35 cellular contexts compared by ENCODE assay signal in the genomic region with DNA sequence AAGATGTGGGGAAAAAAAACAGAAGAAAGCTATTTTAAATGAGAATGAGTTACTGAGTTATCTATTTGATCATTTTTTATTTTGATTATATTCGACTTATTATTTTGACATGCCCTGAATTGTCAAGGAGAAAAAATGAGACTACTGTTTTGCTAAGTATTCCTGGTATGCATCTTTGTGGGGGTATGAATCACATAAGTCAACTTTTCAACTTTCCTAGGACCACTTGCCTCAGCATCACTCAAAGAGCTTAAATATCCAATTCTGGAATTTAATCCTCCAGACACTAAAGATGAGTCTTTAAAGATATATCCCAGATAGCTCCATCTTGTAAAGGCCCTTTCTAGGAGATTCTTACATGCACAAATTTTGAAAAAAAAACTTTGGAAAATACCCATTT.
"Had no signal": no experiment of that assay in that cellular context is flagged by ENCODE, and none has a peak within 500 bp of the region (broad histone marks: within the 10 kb centered on the region; RNA-seq: fewer than 3 reads in every experiment).

No MANE protein-coding gene starts in this region.

- H3K4me1 ChIP-seq: adrenal gland, breast epithelium, foreskin keratinocyte, gastrocnemius medialis, heart left ventricle had no signal

- H3K4me3 ChIP-seq: adrenal gland, breast epithelium, cardiac muscle cell, coronary artery, dorsolateral prefrontal cortex, gastrocnemius medialis, heart left ventricle had no signal

- DNase-seq: activated CD4-positive, alpha-beta memory T cell treated with anti-CD3 and anti-CD28 coated beads for 36 hours; activated CD4-positive, alpha-beta T cell treated with anti-CD3 and anti-CD28 coated beads for 36 hours; activated CD4-positive, alpha-beta T cell treated with anti-CD3 and anti-CD28 coated beads, Interleukin-2, amount 10 ng/mL, durations not matched to agents 24 days and 14 days; activated CD4-positive, CD25-positive, alpha-beta regulatory T cell; activated CD4-positive, CD25-positive, alpha-beta regulatory T cell treated with anti-CD3 and anti-CD28 coated beads, Interleukin-2, amount 50 U/mL, for 72 hours; activated CD8-positive, alpha-beta memory T cell treated with anti-CD3 and anti-CD28 coated beads, Interleukin-2, amount 10 ng/mL, durations not matched to agents 7 days and 5 days; activated CD8-positive, alpha-beta memory T cell treated with anti-CD3 and anti-CD28 coated beads, Interleukin-2, amount 50 U/mL, for 4 hours; activated CD8-positive, alpha-beta T cell treated with anti-CD3 and anti-CD28 coated beads, Interleukin-2, amount 10 ng/mL, durations not matched to agents 7 days and 5 days; activated effector memory CD4-positive, alpha-beta T cell treated with anti-CD3 and anti-CD28 coated beads, Interleukin-2, amount 50 U/mL, for 16 hours; activated naive CD4-positive, alpha-beta T cell treated with anti-CD3 and anti-CD28 coated beads for 36 hours; activated naive CD8-positive, alpha-beta T cell treated with anti-CD3 and anti-CD28 coated beads for 36 hours; activated naive CD8-positive, alpha-beta T cell treated with anti-CD3 and anti-CD28 coated beads, Interleukin-2, amount 50 U/mL, for 24 hours; activated T-cell treated with anti-CD3 and anti-CD28 coated beads, Interleukin-2, amount 50 U/mL, for 1 hour; activated T-cell treated with anti-CD3 and anti-CD28 coated beads, Interleukin-2, amount 50 U/mL, for 48 hours; adrenal gland; amygdala; aorta; central memory CD4-positive, alpha-beta T cell; dorsolateral prefrontal cortex; effector memory CD4-positive, alpha-beta T cell; endodermal cell; foreskin keratinocyte; gastrocnemius medialis; glutamatergic neuron; heart left ventricle; T-helper 2 cell had no signal

- H3K9me3 Mint-ChIP-seq: activated CD4-positive, alpha-beta memory T cell treated with anti-CD3 and anti-CD28 coated beads for 36 hours; activated CD4-positive, alpha-beta T cell treated with anti-CD3 and anti-CD28 coated beads, Interleukin-2, amount 10 ng/mL, durations not matched to agents 24 days and 14 days; activated naive CD4-positive, alpha-beta T cell treated with anti-CD3 and anti-CD28 coated beads for 36 hours; activated naive CD4-positive, alpha-beta T cell treated with anti-CD3 and anti-CD28 coated beads, Interleukin-2, amount 50 U/mL, for 24 hours; activated naive CD8-positive, alpha-beta T cell treated with anti-CD3 and anti-CD28 coated beads for 36 hours; activated naive CD8-positive, alpha-beta T cell treated with anti-CD3 and anti-CD28 coated beads, Interleukin-2, amount 50 U/mL, for 24 hours; activated T-helper 1 cell treated with anti-CD3 and anti-CD28 coated beads, Interleukin-12 subunit alpha, Interleukin-12 subunit beta, Interleukin-2, Interleukin-4 antibody, amounts not matched to agents 30 ng/mL and 10 ng/mL and 1 ng/mL, durations not matched to agents 14 hours and 24 hours and 36 hours; activated T-helper 2 cell treated with anti-CD3 and anti-CD28 coated beads, Interferon-gamma antibody, Interleukin-2, Interleukin-4, amounts not matched to agents 10 μg/mL and 5 μg/mL and 100 μg/mL, durations not matched to agents 14 hours and 24 hours and 36 hours; endodermal cell had no signal

- H3K36me3 ChIP-seq: adrenal gland, breast epithelium, cardiac muscle cell, gastrocnemius medialis, heart left ventricle had no signal

- H3K27ac Mint-ChIP-seq: activated CD4-positive, alpha-beta memory T cell treated with anti-CD3 and anti-CD28 coated beads for 36 hours; activated CD4-positive, alpha-beta T cell treated with anti-CD3 and anti-CD28 coated beads for 36 hours; activated CD4-positive, alpha-beta T cell treated with anti-CD3 and anti-CD28 coated beads, Interleukin-2, amount 10 ng/mL, durations not matched to agents 24 days and 14 days; activated CD8-positive, alpha-beta memory T cell treated with anti-CD3 and anti-CD28 coated beads, Interleukin-2, amount 10 ng/mL, durations not matched to agents 7 days and 5 days; activated CD8-positive, alpha-beta T cell treated with anti-CD3 and anti-CD28 coated beads, Interleukin-2, amount 10 ng/mL, durations not matched to agents 7 days and 5 days; activated naive CD4-positive, alpha-beta T cell treated with anti-CD3 and anti-CD28 coated beads for 36 hours; activated naive CD4-positive, alpha-beta T cell treated with anti-CD3 and anti-CD28 coated beads, Interleukin-2, amount 50 U/mL, for 24 hours; activated naive CD8-positive, alpha-beta T cell treated with anti-CD3 and anti-CD28 coated beads for 36 hours; activated naive CD8-positive, alpha-beta T cell treated with anti-CD3 and anti-CD28 coated beads, Interleukin-2, amount 50 U/mL, for 24 hours; activated T-helper 1 cell treated with anti-CD3 and anti-CD28 coated beads, Interleukin-12 subunit alpha, Interleukin-12 subunit beta, Interleukin-2, Interleukin-4 antibody, amounts not matched to agents 30 ng/mL and 10 ng/mL and 1 ng/mL, durations not matched to agents 14 hours and 24 hours and 36 hours; activated T-helper 2 cell treated with anti-CD3 and anti-CD28 coated beads, Interferon-gamma antibody, Interleukin-2, Interleukin-4, amounts not matched to agents 10 μg/mL and 5 μg/mL and 100 μg/mL, durations not matched to agents 14 hours and 24 hours and 36 hours; brain; dendritic cell treated with granulocyte-macrophage colony-stimulating factor and Interleukin-4, amounts not matched to agents 40 ng/mL and 50 ng/mL, for 4 days; endodermal cell had no signal

- H3K4me1 Mint-ChIP-seq: activated CD4-positive, alpha-beta T cell treated with anti-CD3 and anti-CD28 coated beads for 36 hours; activated CD4-positive, alpha-beta T cell treated with anti-CD3 and anti-CD28 coated beads, Interleukin-2, amount 10 ng/mL, durations not matched to agents 24 days and 14 days; activated CD8-positive, alpha-beta memory T cell treated with anti-CD3 and anti-CD28 coated beads, Interleukin-2, amount 10 ng/mL, durations not matched to agents 7 days and 5 days; activated naive CD4-positive, alpha-beta T cell treated with anti-CD3 and anti-CD28 coated beads, Interleukin-2, amount 50 U/mL, for 24 hours; activated naive CD8-positive, alpha-beta T cell treated with anti-CD3 and anti-CD28 coated beads for 36 hours; activated naive CD8-positive, alpha-beta T cell treated with anti-CD3 and anti-CD28 coated beads, Interleukin-2, amount 50 U/mL, for 24 hours; endodermal cell had no signal

- H3K36me3 Mint-ChIP-seq: activated CD4-positive, alpha-beta memory T cell treated with anti-CD3 and anti-CD28 coated beads for 36 hours; activated CD8-positive, alpha-beta memory T cell treated with anti-CD3 and anti-CD28 coated beads, Interleukin-2, amount 10 ng/mL, durations not matched to agents 7 days and 5 days; activated naive CD4-positive, alpha-beta T cell treated with anti-CD3 and anti-CD28 coated beads, Interleukin-2, amount 50 U/mL, for 24 hours; activated naive CD8-positive, alpha-beta T cell treated with anti-CD3 and anti-CD28 coated beads for 36 hours; brain had no signal

- H3K4me3 Mint-ChIP-seq: activated CD4-positive, alpha-beta memory T cell treated with anti-CD3 and anti-CD28 coated beads for 36 hours; activated CD4-positive, alpha-beta T cell treated with anti-CD3 and anti-CD28 coated beads for 36 hours; activated CD4-positive, alpha-beta T cell treated with anti-CD3 and anti-CD28 coated beads, Interleukin-2, amount 10 ng/mL, durations not matched to agents 24 days and 14 days; activated CD8-positive, alpha-beta memory T cell treated with anti-CD3 and anti-CD28 coated beads, Interleukin-2, amount 10 ng/mL, durations not matched to agents 7 days and 5 days; activated CD8-positive, alpha-beta T cell treated with anti-CD3 and anti-CD28 coated beads, Interleukin-2, amount 10 ng/mL, durations not matched to agents 7 days and 5 days; activated naive CD4-positive, alpha-beta T cell treated with anti-CD3 and anti-CD28 coated beads for 36 hours; activated naive CD4-positive, alpha-beta T cell treated with anti-CD3 and anti-CD28 coated beads, Interleukin-2, amount 50 U/mL, for 24 hours; activated naive CD8-positive, alpha-beta T cell treated with anti-CD3 and anti-CD28 coated beads for 36 hours; activated naive CD8-positive, alpha-beta T cell treated with anti-CD3 and anti-CD28 coated beads, Interleukin-2, amount 50 U/mL, for 24 hours; activated T-helper 1 cell treated with anti-CD3 and anti-CD28 coated beads, Interleukin-12 subunit alpha, Interleukin-12 subunit beta, Interleukin-2, Interleukin-4 antibody, amounts not matched to agents 30 ng/mL and 10 ng/mL and 1 ng/mL, durations not matched to agents 14 hours and 24 hours and 36 hours; dendritic cell treated with granulocyte-macrophage colony-stimulating factor and Interleukin-4, amounts not matched to agents 40 ng/mL and 50 ng/mL, for 4 days; endodermal cell had no signal

- ATAC-seq: activated CD4-positive, alpha-beta T cell treated with anti-CD3 and anti-CD28 coated beads for 36 hours; activated CD8-positive, alpha-beta memory T cell treated with anti-CD3 and anti-CD28 coated beads, Interleukin-2, amount 10 ng/mL, durations not matched to agents 7 days and 5 days; activated CD8-positive, alpha-beta T cell treated with anti-CD3 and anti-CD28 coated beads, Interleukin-2, amount 10 ng/mL, durations not matched to agents 7 days and 5 days; activated naive CD8-positive, alpha-beta T cell treated with anti-CD3 and anti-CD28 coated beads, Interleukin-2, amount 50 U/mL, for 24 hours; esophagus mucosa; foreskin keratinocyte; gastrocnemius medialis; heart left ventricle had no signal

- H3K27ac ChIP-seq: adrenal gland, breast epithelium, cardiac muscle cell, coronary artery, dorsolateral prefrontal cortex, foreskin keratinocyte, gastrocnemius medialis, heart left ventricle had no signal

- H3K9me3 ChIP-seq: adrenal gland, breast epithelium, gastrocnemius medialis, heart left ventricle had no signal
